8 cellular contexts compared by ENCODE assay signal in genomic region chr6:158649289-158650143, GRCh38. TPM values are rescaled to one million over a fixed set of nuclear protein-coding genes. Genes with fewer than 3 reads are reported as not detected.
DNase-seq lines count a peak whose midpoint lies in the region; ATAC-seq and TF ChIP-seq lines count a peak whose summit lies in the region.

A gene with protein sequence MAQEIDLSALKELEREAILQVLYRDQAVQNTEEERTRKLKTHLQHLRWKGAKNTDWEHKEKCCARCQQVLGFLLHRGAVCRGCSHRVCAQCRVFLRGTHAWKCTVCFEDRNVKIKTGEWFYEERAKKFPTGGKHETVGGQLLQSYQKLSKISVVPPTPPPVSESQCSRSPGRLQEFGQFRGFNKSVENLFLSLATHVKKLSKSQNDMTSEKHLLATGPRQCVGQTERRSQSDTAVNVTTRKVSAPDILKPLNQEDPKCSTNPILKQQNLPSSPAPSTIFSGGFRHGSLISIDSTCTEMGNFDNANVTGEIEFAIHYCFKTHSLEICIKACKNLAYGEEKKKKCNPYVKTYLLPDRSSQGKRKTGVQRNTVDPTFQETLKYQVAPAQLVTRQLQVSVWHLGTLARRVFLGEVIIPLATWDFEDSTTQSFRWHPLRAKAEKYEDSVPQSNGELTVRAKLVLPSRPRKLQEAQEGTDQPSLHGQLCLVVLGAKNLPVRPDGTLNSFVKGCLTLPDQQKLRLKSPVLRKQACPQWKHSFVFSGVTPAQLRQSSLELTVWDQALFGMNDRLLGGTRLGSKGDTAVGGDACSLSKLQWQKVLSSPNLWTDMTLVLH (plus strand): TSS chr6:158650054. CDS start chr6:158663269, 13,215 bp downstream.

- peaks cover 25% of the 10 kb centered on the region for H3K4me1 Mint-ChIP-seq in type B pancreatic cell (ENCODE audit: unreplicated experiment)

- H3K9me3 ChIP-seq in DOHH2 (ENCODE audit: control insufficient read depth, insufficient read depth, low read length) (no peaks in the 10 kb centered on the region), neutrophil (no peaks in the 10 kb centered on the region)

- H3K4me1 ChIP-seq in DOHH2 (ENCODE audit: control insufficient read depth, low read length) (peaks cover 17% of the 10 kb centered on the region), neutrophil (ENCODE audit: control insufficient read depth in 1 of 2, insufficient read depth in 1 of 2, low read depth in 1 of 2, low read length in 1 of 2) (peaks cover 71 to 77% of the 10 kb centered on the region in 2 experiments)

- H4K20me1 ChIP-seq in DOHH2 (ENCODE audit: control insufficient read depth, insufficient read depth, low read depth, low read length), result no peaks in the 10 kb centered on the region

- H3K4me2 ChIP-seq in DOHH2 (ENCODE audit: low read length), result peak within 1 kb of the TSS; percentile 57

- H3K4me3 Mint-ChIP-seq in type B pancreatic cell, result no peak within 1 kb of the TSS

- TF ChIP-seq CTCF in DOHH2 (IDR thresholded peaks at IDR 0.05; ENCODE audit: low read depth, low read length, poor library complexity, severe bottlenecking) (no peak), neutrophil (IDR thresholded peaks at IDR 0.05) (peak; percentile 25), type B pancreatic cell (conservative IDR thresholded peaks at IDR 0.05) (no peak)

- H3K36me3 ChIP-seq in DOHH2 (ENCODE audit: control insufficient read depth, low read length), result no peaks in the 10 kb centered on the region
- H3K36me3 ChIP-seq in neutrophil, result no peaks in the 10 kb centered on the region

- ATAC-seq in GM21576 (IDR thresholded peaks at IDR 0.05; ENCODE audit: unreplicated experiment), result peak; percentile 42

- H3K36me3 Mint-ChIP-seq in type B pancreatic cell, result no peaks in the 10 kb centered on the region

- peak within 1 kb of the TSS; percentile 40 for H3K4me3 ChIP-seq in DOHH2 (ENCODE audit: low read length)
- peak within 1 kb of the TSS; percentile 55 to 56 for H3K4me3 ChIP-seq in neutrophil (ENCODE audit: low read depth in 1 of 2, low read length in 1 of 2)

- H3K79me2 ChIP-seq in DOHH2 (ENCODE audit: control insufficient read depth, low read length), result no peaks in the 10 kb centered on the region

- H3F3A ChIP-seq in DOHH2 (ENCODE audit: control insufficient read depth, insufficient read depth), result peaks cover 4% of the 10 kb centered on the region; the same call in 1 of the 2 replicates

- peaks cover 19% of the 10 kb centered on the region for H3K27me3 ChIP-seq in DOHH2 (ENCODE audit: control insufficient read depth, low read length)
- no peaks in the 10 kb centered on the region for H3K27me3 ChIP-seq in neutrophil

- DNase-seq in Kasumi-1 (lab: John Stamatoyannopoulos, UW) (peak; percentile 71 to 84), type B pancreatic cell (ENCODE audit: extremely low spot score, unreplicated experiment) (peak; percentile 36), COLO829 (ENCODE audit: low spot score) (no peak)
- peak; percentile 90 for DNase-seq in activated CD4-positive, alpha-beta T cell treated with anti-CD3 and anti-CD28 coated beads for 48 hours
- DNase-seq in effector CD4-positive, alpha-beta T cell, result peak; percentile 76

- H3K9me2 ChIP-seq in DOHH2 (replicated peaks; ENCODE audit: control insufficient read depth, low read length), result no peaks in the 10 kb centered on the region

- H3K27me3 Mint-ChIP-seq in type B pancreatic cell, result no peaks in the 10 kb centered on the region

- no peaks in the 10 kb centered on the region for H3K9me3 Mint-ChIP-seq in type B pancreatic cell

- no peak within 1 kb of the TSS for H3K27ac ChIP-seq in DOHH2 (ENCODE audit: low read depth, low read length)
- peak within 1 kb of the TSS; percentile 95 for H3K27ac ChIP-seq in neutrophil

- no peak within 1 kb of the TSS for H3K27ac Mint-ChIP-seq in type B pancreatic cell

RNA-seq across cellular contexts. Expression of the gene that starts here (rescaled TPM):
- 2.2 and 2.8 TPM in 2 replicates for total RNA-seq in type B pancreatic cell (ENCODE audit: low replicate concordance)
